ENCODE assay signal across 8 cellular contexts in the genomic region with DNA sequence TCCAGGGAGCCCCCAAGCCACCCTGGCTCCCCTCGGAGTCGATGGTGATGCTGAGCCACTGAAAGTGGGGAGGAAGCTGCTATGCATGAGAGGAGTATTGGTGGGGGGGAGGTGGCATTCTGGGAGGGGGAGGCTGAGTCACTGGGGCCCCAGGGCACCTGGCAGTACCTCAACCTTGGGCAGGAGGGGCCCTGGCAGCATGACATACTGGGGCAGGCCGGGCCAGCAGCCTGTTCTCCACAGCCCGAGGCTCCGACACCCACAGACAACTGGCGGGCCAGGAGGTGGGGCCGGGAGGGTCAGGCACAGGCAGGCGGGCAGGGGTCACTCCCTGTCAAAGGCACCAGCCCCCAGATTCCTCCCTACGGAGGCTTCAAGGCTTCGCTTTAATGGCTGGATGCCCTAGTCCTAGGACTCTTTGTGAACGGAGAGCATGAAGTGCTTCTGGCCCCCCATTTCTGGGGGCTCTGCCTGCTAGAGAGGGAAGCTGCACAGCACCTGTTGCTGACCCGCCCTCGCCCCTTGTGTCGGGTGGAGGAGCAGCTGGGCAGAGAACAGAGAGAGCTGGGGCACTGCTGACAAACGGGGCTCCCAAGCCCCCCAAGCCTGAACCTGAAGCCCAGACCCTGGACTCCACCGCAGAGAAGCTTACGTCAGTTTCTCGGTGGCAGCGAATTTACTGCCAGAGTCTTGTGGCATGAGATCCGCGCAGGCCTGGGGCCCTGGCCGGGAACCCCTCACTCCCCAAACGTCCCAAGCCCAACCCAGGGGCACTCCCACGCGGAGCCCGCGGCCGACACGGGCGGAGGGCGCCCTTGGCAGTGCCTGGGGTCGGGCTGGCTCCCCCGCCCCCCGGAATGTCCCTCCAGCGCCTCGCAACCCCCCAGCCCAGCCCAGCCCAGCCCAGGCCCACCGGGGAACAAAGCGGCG. TPM values are rescaled to one million over a fixed set of nuclear protein-coding genes. Genes with fewer than 3 reads are reported as not detected.
DNase-seq lines count a peak whose midpoint lies in the region; ATAC-seq and TF ChIP-seq lines count a peak whose summit lies in the region.

No MANE protein-coding gene starts in this region.

- no peaks in the 10 kb centered on the region for H3K27me3 ChIP-seq in CD4-positive, CD25-positive, alpha-beta regulatory T cell (ENCODE audit: control insufficient read depth, insufficient read depth, low read length)
- H3K27me3 ChIP-seq in upper lobe of right lung, result no peaks in the 10 kb centered on the region

- DNase-seq in CD4-positive, CD25-positive, alpha-beta regulatory T cell, result no peak
- DNase-seq in NB4 (ENCODE audit: low read depth) (peak; percentile 42), caudate nucleus (lab: John Stamatoyannopoulos, UW) (peak in 4 of 61 donors; percentile 7 to 51 (median 30)), lower leg skin (ENCODE audit: low spot score in 2 of 2) (no peak), upper lobe of right lung (peak; percentile 71), 8988T (no peak), HEK293T (ENCODE audit: extremely low spot score) (no peak)

- H3K27ac Mint-ChIP-seq in CD4-positive, CD25-positive, alpha-beta regulatory T cell, result no peak overlapping the region

- H3K4me1 ChIP-seq in CD4-positive, CD25-positive, alpha-beta regulatory T cell (ENCODE audit: control insufficient read depth, insufficient read depth, low read length, poor library complexity, severe bottlenecking), result peaks cover 37% of the 10 kb centered on the region
- H3K4me1 ChIP-seq in upper lobe of right lung, result peaks cover 35% of the 10 kb centered on the region

- CTCF ChIA-PET in HEK293T (lab: Yijun Ruan, JAX), result no interaction called here

- no peaks in the 10 kb centered on the region for H3K9me3 ChIP-seq in CD4-positive, CD25-positive, alpha-beta regulatory T cell (ENCODE audit: control insufficient read depth in 2 of 2, low read length in 2 of 2)
- H3K9me3 ChIP-seq in upper lobe of right lung, result no peaks in the 10 kb centered on the region

- TF ChIP-seq POLR2A in NB4 (IDR thresholded peaks at IDR 0.05; ENCODE audit: extremely low read depth, insufficient read length), result no peak
- no peak for TF ChIP-seq POLR2A in lower leg skin (IDR thresholded peaks at IDR 0.05)

- peaks cover 4% of the 10 kb centered on the region for H3K36me3 Mint-ChIP-seq in CD4-positive, CD25-positive, alpha-beta regulatory T cell

- WGBS in lower leg skin, 2 donors, result 2 to 6% methylated on average over 12 to 24 of the region's 39 CpGs

- H3K36me3 ChIP-seq in CD4-positive, CD25-positive, alpha-beta regulatory T cell (ENCODE audit: control insufficient read depth, insufficient read depth, low read length), result no peaks in the 10 kb centered on the region
- H3K36me3 ChIP-seq in upper lobe of right lung, result peaks cover 4% of the 10 kb centered on the region

- intact Hi-C loops in lower leg skin (cut with DNase I; ENCODE audit: low total_unique reads), result no loop called here
- intact Hi-C loops in upper lobe of right lung (cut with DNase I), result loop anchor here (10.0 kb wide), 1 partner anchor 90 kb away; no protein-coding TSS in a partner anchor

- TF ChIP-seq CTCF in NB4 (IDR thresholded peaks at IDR 0.05; ENCODE audit: low read depth, low read length) (no peak), lower leg skin (IDR thresholded peaks at IDR 0.05) (no peak), upper lobe of right lung (IDR thresholded peaks at IDR 0.05) (no peak)

- no peaks in the 10 kb centered on the region for H3K9me3 Mint-ChIP-seq in CD4-positive, CD25-positive, alpha-beta regulatory T cell

- no peak overlapping the region for H3K4me3 ChIP-seq in CD4-positive, CD25-positive, alpha-beta regulatory T cell (ENCODE audit: low read depth, low read length)
- H3K4me3 ChIP-seq in NB4 (ENCODE audit: low read depth, low read length), result no peak overlapping the region
- H3K4me3 ChIP-seq in lower leg skin (ENCODE audit: low read depth, poor library complexity, severe bottlenecking), result peak overlapping the region; percentile 54
- H3K4me3 ChIP-seq in upper lobe of right lung, result peak overlapping the region; percentile 87

- ATAC-seq in CD4-positive, CD25-positive, alpha-beta regulatory T cell (ENCODE audit: low read depth in 2 of 2), result no peak
- ATAC-seq in upper lobe of right lung (no peak), HG02852 (IDR thresholded peaks at IDR 0.05; ENCODE audit: unreplicated experiment) (no peak)

- H3K4me3 Mint-ChIP-seq in CD4-positive, CD25-positive, alpha-beta regulatory T cell, result peak overlapping the region in 3 of 4 donors; percentile 48 to 74 (median 61)

- peaks cover 9 to 24% (median 15%) of the 10 kb centered on the region in 4 donors for H3K4me1 Mint-ChIP-seq in CD4-positive, CD25-positive, alpha-beta regulatory T cell

- POLR2A ChIA-PET in HEK293T (lab: Yijun Ruan, JAX), result interaction anchor here (0.7 to 1.1 kb wide), 2 partner anchors 12 to 244 kb away, joined by 3 read pairs; partner anchors contain the start of gene MIF4GD

- H3K27me3 Mint-ChIP-seq in CD4-positive, CD25-positive, alpha-beta regulatory T cell, result peaks cover 15% of the 10 kb centered on the region

- no peak overlapping the region for H3K27ac ChIP-seq in CD4-positive, CD25-positive, alpha-beta regulatory T cell (ENCODE audit: insufficient read depth, low read length, poor library complexity, severe bottlenecking)
- peak overlapping the region; percentile 89 for H3K27ac ChIP-seq in caudate nucleus (ENCODE audit: low read depth, low read length)
- peak overlapping the region; percentile 73 for H3K27ac ChIP-seq in upper lobe of right lung

TF ChIP-seq in HEK293T, 16 proteins besides CTCF, POLR2A, EP300 and RAD21:
- TF ChIP-seq ELF4 (IDR thresholded peaks at IDR 0.05) (no peak), FOXM1 (IDR thresholded peaks at IDR 0.05; ENCODE audit: borderline replicate concordance) (no peak), FOXK2 (IDR thresholded peaks at IDR 0.05) (no peak), CTBP1 (IDR thresholded peaks at IDR 0.05; ENCODE audit: borderline replicate concordance) (no peak), BHLHE40 (IDR thresholded peaks at IDR 0.05; ENCODE audit: borderline replicate concordance) (no peak), ARNT (IDR thresholded peaks at IDR 0.05) (no peak)

RNA-seq across cellular contexts. Expression of gene CASKIN2, which starts 0.8 kb away (rescaled TPM):
- total RNA-seq in CD4-positive, CD25-positive, alpha-beta regulatory T cell, result 0.44 TPM
- under 1 TPM in 1 of 4 donors, not detected in 3; 0.24 TPM for polyA plus RNA-seq in CD4-positive, CD25-positive, alpha-beta regulatory T cell
- total RNA-seq in lower leg skin (10 to 100 TPM; 11.7 to 23.2 (median 17.8) TPM), upper lobe of right lung (101 TPM)

RNA-seq across cellular contexts. Expression of gene TSEN54, which starts 1.8 kb away (rescaled TPM):
- total RNA-seq in CD4-positive, CD25-positive, alpha-beta regulatory T cell, result 35.2 TPM
- polyA plus RNA-seq in CD4-positive, CD25-positive, alpha-beta regulatory T cell, result 10 to 100 TPM; 42.7 to 54.6 (median 52.9) TPM
- 10 to 100 TPM; 42.7 to 70.8 (median 50.8) TPM for total RNA-seq in lower leg skin
- total RNA-seq in upper lobe of right lung, result 21.6 TPM

RNA-seq across cellular contexts. Expression of gene LLGL2, which starts 10.9 kb away (rescaled TPM):
- total RNA-seq in CD4-positive, CD25-positive, alpha-beta regulatory T cell, result 44.1 TPM
- 10 to 100 TPM; 13.6 to 19.2 (median 16.8) TPM for polyA plus RNA-seq in CD4-positive, CD25-positive, alpha-beta regulatory T cell
- 10 to 100 TPM; 57.3 to 96.0 (median 79.6) TPM for total RNA-seq in lower leg skin
- total RNA-seq in upper lobe of right lung, result 133 TPM

RNA-seq across cellular contexts. Expression of gene TMEM94, which starts 58.1 kb away (rescaled TPM):
- total RNA-seq in CD4-positive, CD25-positive, alpha-beta regulatory T cell, result 94.7 TPM
- 1 to 10 TPM; 4.0 to 8.4 (median 6.2) TPM for polyA plus RNA-seq in CD4-positive, CD25-positive, alpha-beta regulatory T cell
- 100 to 1,000 TPM in 1 of 4 donors, 10 to 100 TPM in 3; 39.3 to 103 (median 79.0) TPM for total RNA-seq in lower leg skin
- total RNA-seq in upper lobe of right lung, result 79.1 TPM

Comparison
In these comparisons a context has a peak if more than half of its experiments do, and no peak if none do; other contexts are left out.
1. DNase-seq: peak in NB4 (single experiment) and upper lobe of right lung (single experiment); none in CD4-positive, CD25-positive, alpha-beta regulatory T cell (0 of 3), lower leg skin (0 of 2), 8988T (single experiment) and HEK293T (single experiment).
2. H3K4me3 ChIP-seq: peak in lower leg skin (single experiment) and upper lobe of right lung (single experiment); none in CD4-positive, CD25-positive, alpha-beta regulatory T cell (single experiment) and NB4 (single experiment).